8 cellular contexts compared by ENCODE assay signal in the genomic region with DNA sequence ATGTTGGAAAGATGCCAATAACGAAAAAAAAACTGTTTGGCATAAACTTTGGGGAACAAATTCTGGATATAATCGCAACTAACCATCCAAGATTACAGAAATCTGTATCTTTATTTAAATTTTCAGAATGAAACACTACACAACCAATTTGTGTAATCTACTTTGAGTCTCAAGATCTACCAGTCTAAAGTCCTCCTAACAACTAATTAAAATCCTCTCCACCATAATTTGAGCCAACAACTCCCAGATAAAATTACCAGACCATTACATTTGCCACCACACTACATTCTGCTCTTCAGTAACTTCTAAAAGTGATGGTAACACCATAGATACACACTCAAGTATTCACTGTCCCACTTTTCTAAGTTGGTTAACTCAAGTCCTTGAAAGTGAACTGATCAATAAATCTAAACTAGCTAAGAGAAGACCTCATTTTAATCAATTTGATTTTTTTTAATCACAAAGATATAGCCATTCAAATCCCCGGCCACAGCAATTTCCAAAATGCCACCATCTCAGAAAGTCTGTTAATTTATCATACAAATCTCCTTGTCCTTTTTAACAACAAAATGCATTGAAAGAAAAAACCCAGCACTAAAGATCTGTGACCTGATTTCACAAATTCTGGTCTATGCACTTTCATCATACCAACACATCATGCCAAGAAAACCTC.
A peak's percentile ranks its signal among the peaks of the same experiment; 100 is the strongest.
DNase-seq lines count a peak whose midpoint lies in the region; ATAC-seq and FAIRE-seq lines count a peak whose summit lies in the region.

No MANE protein-coding gene starts in this region.

- H3K27ac ChIP-seq in rectal smooth muscle tissue (ENCODE audit: low read depth, low read length), result peak overlapping the region; percentile 90

- peak; percentile 7 for FAIRE-seq in RCC 7860 (lab: Jason Lieb, UNC)

- H3K9ac ChIP-seq in rectal smooth muscle tissue (ENCODE audit: low read length), result no peak overlapping the region

- DNase-seq in EH (ENCODE audit: low read depth), result peak; percentile 62
- DNase-seq in RCC 7860 (ENCODE audit: low spot score), result no peak
- DNase-seq in fibroblast of gingiva (ENCODE audit: low read depth), result peak; percentile 73
- no peak for DNase-seq in NCI-H510A treated with DMSO at 0.1 percent for 48 hours (lab: John Stamatoyannopoulos, UW)
- DNase-seq in activated CD4-positive, alpha-beta T cell treated with anti-CD3 and anti-CD28 coated beads, Interleukin-2, amount 50 U/mL, for 4 hours, result no peak

- H3K4me1 ChIP-seq in rectal smooth muscle tissue (ENCODE audit: control insufficient read depth, insufficient read depth, low read length), result peaks cover 13% of the 10 kb centered on the region

- H3K27me3 ChIP-seq in rectal smooth muscle tissue (ENCODE audit: control insufficient read depth, insufficient read depth, low read length), result no peaks in the 10 kb centered on the region

- ATAC-seq in GM18858 (IDR thresholded peaks at IDR 0.05; ENCODE audit: unreplicated experiment), result no peak
- ATAC-seq in GM21367 (IDR thresholded peaks at IDR 0.05; ENCODE audit: unreplicated experiment), result no peak

- H3K36me3 ChIP-seq in rectal smooth muscle tissue (ENCODE audit: control insufficient read depth, insufficient read depth, low read length), result no peaks in the 10 kb centered on the region

- H3K4me3 ChIP-seq in rectal smooth muscle tissue (ENCODE audit: low read length), result peak overlapping the region; percentile 87

Comparison
In these comparisons a context has a peak if more than half of its experiments do, and no peak if none do; other contexts are left out.
1. DNase-seq: peak in EH (single experiment) and fibroblast of gingiva (single experiment); none in RCC 7860 (single experiment), NCI-H510A treated with DMSO at 0.1 percent for 48 hours (single experiment) and activated CD4-positive, alpha-beta T cell treated with anti-CD3 and anti-CD28 coated beads, Interleukin-2, amount 50 U/mL, for 4 hours (0 of 2).